In genomic region chr17:76869878-76870714, GRCh38 we compare ENCODE assay signal across 2 cellular contexts.
TF ChIP-seq lines count a peak whose summit lies in the region.

No MANE protein-coding gene starts in this region.

TF ChIP-seq in HEK293, 187 proteins besides CTCF, POLR2A, EP300 and RAD21 (continued from another document):
- TF ChIP-seq ZBTB8A (tag by site-specific recombination; IDR thresholded peaks at IDR 0.05): no peak
- TF ChIP-seq, protein P1, sequence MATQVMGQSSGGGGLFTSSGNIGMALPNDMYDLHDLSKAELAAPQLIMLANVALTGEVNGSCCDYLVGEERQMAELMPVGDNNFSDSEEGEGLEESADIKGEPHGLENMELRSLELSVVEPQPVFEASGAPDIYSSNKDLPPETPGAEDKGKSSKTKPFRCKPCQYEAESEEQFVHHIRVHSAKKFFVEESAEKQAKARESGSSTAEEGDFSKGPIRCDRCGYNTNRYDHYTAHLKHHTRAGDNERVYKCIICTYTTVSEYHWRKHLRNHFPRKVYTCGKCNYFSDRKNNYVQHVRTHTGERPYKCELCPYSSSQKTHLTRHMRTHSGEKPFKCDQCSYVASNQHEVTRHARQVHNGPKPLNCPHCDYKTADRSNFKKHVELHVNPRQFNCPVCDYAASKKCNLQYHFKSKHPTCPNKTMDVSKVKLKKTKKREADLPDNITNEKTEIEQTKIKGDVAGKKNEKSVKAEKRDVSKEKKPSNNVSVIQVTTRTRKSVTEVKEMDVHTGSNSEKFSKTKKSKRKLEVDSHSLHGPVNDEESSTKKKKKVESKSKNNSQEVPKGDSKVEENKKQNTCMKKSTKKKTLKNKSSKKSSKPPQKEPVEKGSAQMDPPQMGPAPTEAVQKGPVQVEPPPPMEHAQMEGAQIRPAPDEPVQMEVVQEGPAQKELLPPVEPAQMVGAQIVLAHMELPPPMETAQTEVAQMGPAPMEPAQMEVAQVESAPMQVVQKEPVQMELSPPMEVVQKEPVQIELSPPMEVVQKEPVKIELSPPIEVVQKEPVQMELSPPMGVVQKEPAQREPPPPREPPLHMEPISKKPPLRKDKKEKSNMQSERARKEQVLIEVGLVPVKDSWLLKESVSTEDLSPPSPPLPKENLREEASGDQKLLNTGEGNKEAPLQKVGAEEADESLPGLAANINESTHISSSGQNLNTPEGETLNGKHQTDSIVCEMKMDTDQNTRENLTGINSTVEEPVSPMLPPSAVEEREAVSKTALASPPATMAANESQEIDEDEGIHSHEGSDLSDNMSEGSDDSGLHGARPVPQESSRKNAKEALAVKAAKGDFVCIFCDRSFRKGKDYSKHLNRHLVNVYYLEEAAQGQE (tag by site-specific recombination; IDR thresholded peaks at IDR 0.05): peak; percentile 97
- TF ChIP-seq ZNF645 (tag by site-specific recombination; IDR thresholded peaks at IDR 0.05): no peak
- peak; percentile 45; the same call in 1 of the 2 replicates for TF ChIP-seq ZFHX2 (tag by site-specific recombination; conservative IDR thresholded peaks at IDR 0.05)
- no peak for TF ChIP-seq ZNF169 (tag by site-specific recombination; IDR thresholded peaks at IDR 0.05)

TF ChIP-seq in GM12878, 131 proteins besides CTCF, POLR2A, EP300 and RAD21 (continued from another document):
- TF ChIP-seq, protein P1 (IDR thresholded peaks at IDR 0.05; ENCODE audit: low read depth, low read length): peak; percentile 76
- TF ChIP-seq ZNF687 (IDR thresholded peaks at IDR 0.05): no peak
